ENCODE assay signal across 8 cellular contexts in the genomic region with DNA sequence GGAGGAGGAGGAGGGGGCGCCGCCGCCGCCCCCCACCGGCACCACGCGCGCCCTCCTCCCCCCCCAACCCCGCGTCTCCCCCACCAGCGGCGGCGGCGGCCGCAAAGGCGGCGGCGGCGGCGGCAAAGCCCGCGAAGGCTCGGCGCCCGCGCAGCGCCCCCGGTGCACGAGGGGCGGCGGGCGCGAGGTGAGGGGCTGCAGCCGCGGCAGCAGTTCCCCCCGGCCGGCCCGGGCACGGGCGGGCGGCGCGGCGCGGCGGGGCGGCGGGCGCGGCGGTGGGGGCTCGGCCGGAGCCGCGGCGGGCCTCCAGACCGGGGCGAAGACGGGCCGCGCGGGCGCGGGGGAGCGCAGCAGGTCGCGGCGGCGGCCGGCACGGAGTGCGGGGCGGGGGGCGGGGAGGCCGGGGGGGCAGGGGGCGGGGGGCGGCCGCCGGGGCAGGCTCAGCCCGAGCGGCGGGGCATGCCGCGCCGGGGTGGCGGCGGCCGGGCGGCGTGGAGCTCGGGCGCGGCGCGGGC. TPM values are rescaled to one million over a fixed set of nuclear protein-coding genes. Genes with fewer than 3 reads are reported as not detected.
DNase-seq lines count a peak whose midpoint lies in the region; ATAC-seq and TF ChIP-seq lines count a peak whose summit lies in the region.

No MANE protein-coding gene starts in this region.

- H3K27ac ChIP-seq in DOHH2 (ENCODE audit: low read depth, low read length) = no peak overlapping the region
- H3K27ac ChIP-seq in effector memory CD4-positive, alpha-beta T cell (ENCODE audit: insufficient read depth, low read length, poor library complexity, severe bottlenecking) = peak overlapping the region; percentile 98
- H3K27ac ChIP-seq in osteoblast (ENCODE audit: low read depth, low read length) = peak overlapping the region; percentile 99

- H3K79me2 ChIP-seq in DOHH2 (ENCODE audit: control insufficient read depth, low read length) (no peaks in the 10 kb centered on the region), osteoblast (ENCODE audit: insufficient read depth, low read length) (peaks cover 46% of the 10 kb centered on the region)

- TF ChIP-seq CTCF in DOHH2 (IDR thresholded peaks at IDR 0.05; ENCODE audit: low read depth, low read length, poor library complexity, severe bottlenecking) (no peak), osteoblast (IDR thresholded peaks at IDR 0.05; ENCODE audit: extremely low read depth, low read depth, low read length) (no peak)

- H3K4me3 ChIP-seq in DOHH2 (ENCODE audit: low read length) = no peak overlapping the region
- H3K4me3 ChIP-seq in MG63 = peak overlapping the region; percentile 74
- H3K4me3 ChIP-seq in effector memory CD4-positive, alpha-beta T cell (ENCODE audit: insufficient read depth, low read depth, low read length, poor library complexity, severe bottlenecking) = peak overlapping the region; percentile 67
- peak overlapping the region; percentile 91 for H3K4me3 ChIP-seq in osteoblast (ENCODE audit: insufficient read depth, low read length)

- no peaks in the 10 kb centered on the region for H3K9me3 ChIP-seq in DOHH2 (ENCODE audit: control insufficient read depth, insufficient read depth, low read length)
- no peaks in the 10 kb centered on the region for H3K9me3 ChIP-seq in MG63
- no peaks in the 10 kb centered on the region for H3K9me3 ChIP-seq in effector memory CD4-positive, alpha-beta T cell (ENCODE audit: control insufficient read depth, low read length)
- no peaks in the 10 kb centered on the region for H3K9me3 ChIP-seq in osteoblast (ENCODE audit: low read depth, low read length)

- DNase-seq in MG63 (no peak), osteoblast (ENCODE audit: insufficient read length, low spot score, missing footprints) (peak; percentile 86), cerebellar cortex (ENCODE audit: low spot score) (no peak)
- DNase-seq in effector memory CD4-positive, alpha-beta T cell = no peak

- no peaks in the 10 kb centered on the region for H3K9me2 ChIP-seq in DOHH2 (replicated peaks; ENCODE audit: control insufficient read depth, low read length)

- H3K4me1 ChIP-seq in DOHH2 (ENCODE audit: control insufficient read depth, low read length) = peaks cover 51% of the 10 kb centered on the region
- peaks cover 41% of the 10 kb centered on the region for H3K4me1 ChIP-seq in effector memory CD4-positive, alpha-beta T cell (ENCODE audit: control insufficient read depth, insufficient read depth, low read length, poor library complexity, severe bottlenecking)
- H3K4me1 ChIP-seq in osteoblast (ENCODE audit: insufficient read depth, low read length) = peaks cover 37% of the 10 kb centered on the region

- peaks cover 8% of the 10 kb centered on the region for H3F3A ChIP-seq in DOHH2 (ENCODE audit: control insufficient read depth, insufficient read depth)

- ATAC-seq in GM19463 (IDR thresholded peaks at IDR 0.05; ENCODE audit: unreplicated experiment) (no peak), HG03378 (IDR thresholded peaks at IDR 0.05; ENCODE audit: unreplicated experiment) (no peak), HG03108 (IDR thresholded peaks at IDR 0.05; ENCODE audit: unreplicated experiment) (no peak)

- no peaks in the 10 kb centered on the region for H3K36me3 ChIP-seq in DOHH2 (ENCODE audit: control insufficient read depth, low read length)
- H3K36me3 ChIP-seq in MG63 = peaks cover 40% of the 10 kb centered on the region
- peaks cover 11% of the 10 kb centered on the region for H3K36me3 ChIP-seq in effector memory CD4-positive, alpha-beta T cell (ENCODE audit: control insufficient read depth, insufficient read depth, low read length)
- peaks cover 40% of the 10 kb centered on the region for H3K36me3 ChIP-seq in osteoblast (ENCODE audit: insufficient read depth, low read length)

- H2AFZ ChIP-seq in osteoblast (ENCODE audit: low read length) = no peak overlapping the region

- H3K27me3 ChIP-seq in DOHH2 (ENCODE audit: control insufficient read depth, low read length) (peaks cover 71% of the 10 kb centered on the region), MG63 (no peaks in the 10 kb centered on the region), osteoblast (ENCODE audit: insufficient read depth, low read length) (no peaks in the 10 kb centered on the region)
- no peaks in the 10 kb centered on the region for H3K27me3 ChIP-seq in effector memory CD4-positive, alpha-beta T cell (replicated peaks; ENCODE audit: control insufficient read depth, insufficient read depth, low read length, poor library complexity, severe bottlenecking)

- H3K4me2 ChIP-seq in DOHH2 (ENCODE audit: low read length) = peak overlapping the region; percentile 97; the same call in 1 of the 2 replicates
- peak overlapping the region; percentile 32 for H3K4me2 ChIP-seq in osteoblast (ENCODE audit: insufficient read depth, low read length)

- H4K20me1 ChIP-seq in DOHH2 (ENCODE audit: control insufficient read depth, insufficient read depth, low read depth, low read length) = no peaks in the 10 kb centered on the region
- H4K20me1 ChIP-seq in osteoblast (ENCODE audit: insufficient read depth, low read length) = peaks cover 15% of the 10 kb centered on the region

RNA-seq across cellular contexts. Expression of a gene that starts 0.4 kb away (rescaled TPM):
- total RNA-seq in MG63 (2014; rRNA removed; shearing (Covaris generic); ENCODE audit: low replicate concordance) = 52.8 and 67.4 TPM in 2 replicates
- total RNA-seq in osteoblast = 159 and 172 TPM in 2 replicates
